28 cellular contexts compared by ENCODE assay signal in genomic region chr7:159078193-159078910, GRCh38.
"Had no signal": no experiment of that assay in that cellular context is flagged by ENCODE, and none has a peak within 500 bp of the region (broad histone marks: within the 10 kb centered on the region; RNA-seq: fewer than 3 reads in every experiment).

No MANE protein-coding gene starts in this region.

- H3K36me3 ChIP-seq: colonic mucosa, gastroesophageal sphincter, pancreas, stomach, tibial nerve had no signal

- H3K4me3 ChIP-seq: colonic mucosa, gastroesophageal sphincter, hepatocyte, pancreas, psoas muscle, stomach, tibial nerve had no signal

- H3K4me3 Mint-ChIP-seq: activated CD4-positive, alpha-beta T cell treated with anti-CD3 and anti-CD28 coated beads for 36 hours; activated CD8-positive, alpha-beta memory T cell treated with anti-CD3 and anti-CD28 coated beads, Interleukin-2, amount 10 ng/mL, durations not matched to agents 7 days and 5 days; activated CD8-positive, alpha-beta T cell treated with anti-CD3 and anti-CD28 coated beads, Interleukin-2, amount 10 ng/mL, durations not matched to agents 7 days and 5 days; activated naive CD8-positive, alpha-beta T cell; memory B cell; naive thymus-derived CD4-positive, alpha-beta T cell; stimulated activated naive B cell treated with anti-CD40 and anti-IgM and Interleukin-4, amounts not matched to agents 10 μg/mL and 1 μg/mL and 100 μg/mL, for 72 hours; T-cell had no signal

- H3K27me3 Mint-ChIP-seq: memory B cell had no signal

- H3K4me1 ChIP-seq: colonic mucosa, pancreas, tibial nerve had no signal

- H3K27ac Mint-ChIP-seq: activated CD4-positive, alpha-beta T cell treated with anti-CD3 and anti-CD28 coated beads for 36 hours; activated CD8-positive, alpha-beta memory T cell treated with anti-CD3 and anti-CD28 coated beads, Interleukin-2, amount 10 ng/mL, durations not matched to agents 7 days and 5 days; activated CD8-positive, alpha-beta T cell treated with anti-CD3 and anti-CD28 coated beads, Interleukin-2, amount 10 ng/mL, durations not matched to agents 7 days and 5 days; activated naive CD8-positive, alpha-beta T cell; memory B cell; naive thymus-derived CD4-positive, alpha-beta T cell; stimulated activated naive B cell treated with anti-CD40 and anti-IgM and Interleukin-4, amounts not matched to agents 10 μg/mL and 1 μg/mL and 100 μg/mL, for 72 hours had no signal

- ATAC-seq: activated CD4-positive, alpha-beta T cell treated with anti-CD3 and anti-CD28 coated beads for 36 hours; activated CD8-positive, alpha-beta memory T cell treated with anti-CD3 and anti-CD28 coated beads, Interleukin-2, amount 10 ng/mL, durations not matched to agents 7 days and 5 days; activated CD8-positive, alpha-beta T cell treated with anti-CD3 and anti-CD28 coated beads, Interleukin-2, amount 10 ng/mL, durations not matched to agents 7 days and 5 days; gastroesophageal sphincter; left colon; naive thymus-derived CD4-positive, alpha-beta T cell; pancreas; psoas muscle; stimulated activated naive B cell treated with anti-CD40 and anti-IgM and Interleukin-4, amounts not matched to agents 10 μg/mL and 1 μg/mL and 100 μg/mL, for 72 hours; T-cell had no signal

- H3K36me3 Mint-ChIP-seq: activated CD8-positive, alpha-beta memory T cell treated with anti-CD3 and anti-CD28 coated beads, Interleukin-2, amount 10 ng/mL, durations not matched to agents 7 days and 5 days; activated naive CD8-positive, alpha-beta T cell; memory B cell; naive thymus-derived CD4-positive, alpha-beta T cell; stimulated activated naive B cell treated with anti-CD40 and anti-IgM and Interleukin-4, amounts not matched to agents 10 μg/mL and 1 μg/mL and 100 μg/mL, for 72 hours; T-cell had no signal

- H3K4me1 Mint-ChIP-seq: activated CD8-positive, alpha-beta memory T cell treated with anti-CD3 and anti-CD28 coated beads, Interleukin-2, amount 10 ng/mL, durations not matched to agents 7 days and 5 days; memory B cell; stimulated activated naive B cell treated with anti-CD40 and anti-IgM and Interleukin-4, amounts not matched to agents 10 μg/mL and 1 μg/mL and 100 μg/mL, for 72 hours had no signal

- H3K27ac ChIP-seq: colonic mucosa, gastroesophageal sphincter, hepatocyte, pancreas, psoas muscle, stomach, tibial nerve had no signal

- H3K9me3 Mint-ChIP-seq: memory B cell, T-cell had no signal

- H3K9me3 ChIP-seq: colonic mucosa, gastroesophageal sphincter, pancreas, psoas muscle, stomach, tibial nerve had no signal

- H3K27me3 ChIP-seq: colonic mucosa, gastroesophageal sphincter, hepatocyte, pancreas, stomach, tibial nerve had no signal

- DNase-seq: activated CD4-positive, alpha-beta T cell treated with anti-CD3 and anti-CD28 coated beads for 36 hours; activated CD4-positive, CD25-positive, alpha-beta regulatory T cell; activated CD8-positive, alpha-beta memory T cell treated with anti-CD3 and anti-CD28 coated beads, Interleukin-2, amount 10 ng/mL, durations not matched to agents 7 days and 5 days; activated CD8-positive, alpha-beta T cell treated with anti-CD3 and anti-CD28 coated beads, Interleukin-2, amount 10 ng/mL, durations not matched to agents 7 days and 5 days; activated effector memory CD4-positive, alpha-beta T cell treated with Interleukin-2 at 50 U/mL for 16 hours; activated naive CD4-positive, alpha-beta T cell treated with Interleukin-2 at 50 U/mL for 16 hours; activated T-cell treated with anti-CD3 and anti-CD28 coated beads, Interleukin-2, amount 50 U/mL, for 48 hours; anterior cingulate cortex; cerebellar nuclear complex; colonic mucosa; effector CD8-positive, alpha-beta T cell; erythroblast; kidney; left colon; midbrain; naive thymus-derived CD4-positive, alpha-beta T cell; psoas muscle; stimulated activated CD4-positive, alpha-beta T cell treated with anti-CD3 and anti-CD28 coated beads, Interleukin-15, amount 100 ng/mL, for 24 hours; stimulated activated CD4-positive, alpha-beta T cell treated with anti-CD3 and anti-CD28 coated beads, Interleukin-2, amount 100 ng/mL, for 24 hours; stimulated activated naive B cell treated with anti-CD40 and anti-IgM and Interleukin-4, amounts not matched to agents 10 μg/mL and 1 μg/mL and 100 μg/mL, for 72 hours had no signal
